Comparison of ENCODE assay signal across 4 cellular contexts in the genomic region with DNA sequence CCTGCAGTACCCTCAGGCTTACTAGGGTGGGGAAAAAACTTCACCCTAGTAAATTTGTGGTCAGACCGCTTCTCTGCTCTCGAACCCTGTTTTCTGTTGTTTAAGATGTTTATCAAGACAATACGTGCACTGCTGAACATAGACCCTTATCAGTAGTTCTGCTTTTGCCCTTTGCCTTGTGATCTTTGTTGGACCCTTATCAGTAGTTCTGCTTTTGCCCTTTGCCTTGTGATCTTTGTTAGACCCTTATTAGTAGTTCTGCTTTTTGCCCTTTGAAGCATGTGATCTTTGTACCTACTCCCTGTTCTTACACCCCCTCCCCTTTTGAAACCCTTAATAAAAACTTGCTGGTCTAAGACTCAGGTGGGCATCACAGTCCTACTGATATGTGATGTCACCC. TPM values are rescaled to one million over a fixed set of nuclear protein-coding genes. Genes with fewer than 3 reads are reported as not detected.
"Had no signal": no experiment of that assay in that cellular context is flagged by ENCODE, and none has a peak within 500 bp of the region (broad histone marks: within the 10 kb centered on the region; RNA-seq: fewer than 3 reads in every experiment).

No MANE protein-coding gene starts in this region.

RNA-seq across cellular contexts. Expression of gene DNAH8, which starts 15.4 kb away (rescaled TPM):
- total RNA-seq: HT1080, LHCN-M2, NCI-H460, SJSA1 had no signal
